Comparison of ENCODE assay signal across 7 cellular contexts in the genomic region with DNA sequence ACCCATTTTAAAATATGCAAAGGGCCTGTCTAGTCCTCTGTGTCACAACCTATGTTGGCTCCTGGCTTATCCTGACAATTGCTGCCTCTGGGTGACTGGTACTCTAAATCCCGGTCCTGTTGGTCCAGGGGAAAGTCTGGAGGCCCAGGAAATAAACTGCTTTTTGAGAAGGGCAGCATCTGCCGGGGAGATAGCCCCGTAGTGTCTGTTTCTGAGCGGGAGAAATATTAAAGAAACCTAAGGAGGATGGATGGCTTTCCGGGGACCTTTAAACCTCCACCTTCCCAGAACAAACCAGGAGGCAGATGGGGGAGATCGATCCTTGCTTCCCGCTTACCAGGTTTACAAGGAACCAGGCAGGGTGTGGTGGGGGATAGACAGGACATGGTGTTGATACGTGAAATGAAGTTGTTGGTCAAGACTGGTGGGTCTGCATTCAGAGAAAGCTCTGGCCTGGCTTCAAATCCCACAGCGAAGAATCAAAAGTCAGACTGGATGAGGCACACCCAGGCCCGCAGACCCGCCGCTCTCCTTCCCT. TPM values are rescaled to one million over a fixed set of nuclear protein-coding genes. Genes with fewer than 3 reads are reported as not detected.
DNase-seq lines count a peak whose midpoint lies in the region; ATAC-seq and TF ChIP-seq lines count a peak whose summit lies in the region.
"Had no signal": no experiment of that assay in that cellular context is flagged by ENCODE, and none has a peak within 500 bp of the region (broad histone marks: within the 10 kb centered on the region; RNA-seq: fewer than 3 reads in every experiment).

No MANE protein-coding gene starts in this region.

- POLR2A ChIA-PET in HEK293 (lab: Yijun Ruan, JAX) = interaction anchor here (0.6 to 2.8 kb wide), 23 partner anchors 8 to 1174 kb away, joined by 3 to 25 read pairs (median 3); no protein-coding TSS in a partner anchor

- peaks cover 5 to 11% of the 10 kb centered on the region in 2 experiments; a peak in 2 of 3 replicates for H3K36me3 ChIP-seq in HEK293 (ENCODE audit: control insufficient read depth in 2 of 2, insufficient read depth in 1 of 2, low read length in 2 of 2)

- no peaks in the 10 kb centered on the region for H3K9me3 ChIP-seq in HEK293 (ENCODE audit: control insufficient read depth, insufficient read depth, low read depth, low read length)

- no peaks in the 10 kb centered on the region for H3K9me3 Mint-ChIP-seq in central memory CD8-positive, alpha-beta T cell
- H3K9me3 Mint-ChIP-seq in neural crest cell = no peaks in the 10 kb centered on the region

- peak overlapping the region; percentile 79 for H3K4me3 ChIP-seq in HEK293 (ENCODE audit: low read depth, low read length)

- peaks cover 28% of the 10 kb centered on the region for H3K4me1 Mint-ChIP-seq in central memory CD8-positive, alpha-beta T cell
- peaks cover 46% of the 10 kb centered on the region for H3K4me1 Mint-ChIP-seq in neural crest cell

- ATAC-seq in central memory CD8-positive, alpha-beta T cell (replicated peaks; ENCODE audit: extremely low read depth, poor library complexity, severe bottlenecking) = no peak

- H3K27ac ChIP-seq in HEK293 (ENCODE audit: extremely low read depth, low read depth, low read length) = peak overlapping the region; percentile 100
- H3K27ac ChIP-seq: VCaP had no signal

- H3K27me3 Mint-ChIP-seq in central memory CD8-positive, alpha-beta T cell = peaks cover 61% of the 10 kb centered on the region
- peaks cover 74% of the 10 kb centered on the region for H3K27me3 Mint-ChIP-seq in neural crest cell (ENCODE audit: low read depth)

- H3K27ac Mint-ChIP-seq in central memory CD8-positive, alpha-beta T cell (ENCODE audit: low read depth) = peak overlapping the region; percentile 98
- peak overlapping the region; percentile 95 for H3K27ac Mint-ChIP-seq in neural crest cell (ENCODE audit: unreplicated experiment)

- CTCF ChIA-PET in HEK293 (lab: Yijun Ruan, JAX) = interaction anchor here (0.6 to 2.8 kb wide), 13 partner anchors 13 to 327 kb away, joined by 3 to 22 read pairs (median 3); no protein-coding TSS in a partner anchor

- peaks cover 20% of the 10 kb centered on the region for H3K4me1 ChIP-seq in HEK293 (ENCODE audit: control insufficient read depth, insufficient read depth, low read length)

- peak overlapping the region; percentile 91 for H3K4me3 Mint-ChIP-seq in central memory CD8-positive, alpha-beta T cell
- peak overlapping the region; percentile 97 for H3K4me3 Mint-ChIP-seq in neural crest cell

- DNase-seq in central memory CD8-positive, alpha-beta T cell (ENCODE audit: low spot score in 2 of 2) = no peak
- DNase-seq in neural crest cell (ENCODE audit: low read depth, low spot score) (no peak), SIG-M5 (lab: John Stamatoyannopoulos, UW) (no peak), HCEC 1CT (no peak)
- no peak for DNase-seq in stimulated activated CD8-positive, alpha-beta memory T cell treated with anti-CD3 and anti-CD28 coated beads, Interleukin-4, amount 100 ng/mL, for 48 hours

- peaks cover 15% of the 10 kb centered on the region for H3K36me3 Mint-ChIP-seq in central memory CD8-positive, alpha-beta T cell (ENCODE audit: insufficient read depth)
- H3K36me3 Mint-ChIP-seq in neural crest cell (ENCODE audit: low read depth) = peaks cover 23% of the 10 kb centered on the region

- no peak for TF ChIP-seq CTCF in HEK293 (tag by site-specific recombination; IDR thresholded peaks at IDR 0.05)
- TF ChIP-seq CTCF in neural crest cell (conservative IDR thresholded peaks at IDR 0.05) = no peak

TF ChIP-seq in HEK293, 187 proteins besides CTCF, POLR2A, EP300 and RAD21:
- TF ChIP-seq ZNF112 (tag by site-specific recombination; IDR thresholded peaks at IDR 0.05) (no peak), PRDM1 (tag by site-specific recombination; IDR thresholded peaks at IDR 0.05) (0 out of 2 replicates have a peak, but pooled peaks have one; percentile 20), ZNF639 (tag by site-specific recombination; IDR thresholded peaks at IDR 0.05) (no peak), TRIM28 (IDR thresholded peaks at IDR 0.05; ENCODE audit: borderline replicate concordance, low read length) (no peak), ZNF501 (tag by site-specific recombination; IDR thresholded peaks at IDR 0.05) (peak; percentile 57; the same call in 1 of the 2 replicates), ZNF510 (tag by site-specific recombination; IDR thresholded peaks at IDR 0.05; ENCODE audit: insufficient replicate concordance) (no peak), ZNF660 (tag by site-specific recombination; IDR thresholded peaks at IDR 0.05) (peak; percentile 12; the same call in 1 of the 2 replicates), ZNF600 (tag by site-specific recombination; IDR thresholded peaks at IDR 0.05) (peak; percentile 47; the same call in 1 of the 2 replicates), ZNF121 (tag by site-specific recombination; IDR thresholded peaks at IDR 0.05) (no peak), ZBTB17 (tag by site-specific recombination; IDR thresholded peaks at IDR 0.05) (peak; percentile 82)
- TF ChIP-seq, protein P1, sequence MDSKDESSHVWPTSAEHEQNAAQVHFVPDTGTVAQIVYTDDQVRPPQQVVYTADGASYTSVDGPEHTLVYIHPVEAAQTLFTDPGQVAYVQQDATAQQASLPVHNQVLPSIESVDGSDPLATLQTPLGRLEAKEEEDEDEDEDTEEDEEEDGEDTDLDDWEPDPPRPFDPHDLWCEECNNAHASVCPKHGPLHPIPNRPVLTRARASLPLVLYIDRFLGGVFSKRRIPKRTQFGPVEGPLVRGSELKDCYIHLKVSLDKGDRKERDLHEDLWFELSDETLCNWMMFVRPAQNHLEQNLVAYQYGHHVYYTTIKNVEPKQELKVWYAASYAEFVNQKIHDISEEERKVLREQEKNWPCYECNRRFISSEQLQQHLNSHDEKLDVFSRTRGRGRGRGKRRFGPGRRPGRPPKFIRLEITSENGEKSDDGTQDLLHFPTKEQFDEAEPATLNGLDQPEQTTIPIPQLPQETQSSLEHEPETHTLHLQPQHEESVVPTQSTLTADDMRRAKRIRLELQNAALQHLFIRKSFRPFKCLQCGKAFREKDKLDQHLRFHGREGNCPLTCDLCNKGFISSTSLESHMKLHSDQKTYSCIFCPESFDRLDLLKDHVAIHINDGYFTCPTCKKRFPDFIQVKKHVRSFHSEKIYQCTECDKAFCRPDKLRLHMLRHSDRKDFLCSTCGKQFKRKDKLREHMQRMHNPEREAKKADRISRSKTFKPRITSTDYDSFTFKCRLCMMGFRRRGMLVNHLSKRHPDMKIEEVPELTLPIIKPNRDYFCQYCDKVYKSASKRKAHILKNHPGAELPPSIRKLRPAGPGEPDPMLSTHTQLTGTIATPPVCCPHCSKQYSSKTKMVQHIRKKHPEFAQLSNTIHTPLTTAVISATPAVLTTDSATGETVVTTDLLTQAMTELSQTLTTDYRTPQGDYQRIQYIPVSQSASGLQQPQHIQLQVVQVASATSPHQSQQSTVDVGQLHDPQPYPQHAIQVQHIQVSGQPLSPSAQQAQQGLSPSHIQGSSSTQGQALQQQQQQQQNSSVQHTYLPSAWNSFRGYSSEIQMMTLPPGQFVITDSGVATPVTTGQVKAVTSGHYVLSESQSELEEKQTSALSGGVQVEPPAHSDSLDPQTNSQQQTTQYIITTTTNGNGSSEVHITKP (tag by site-specific recombination; IDR thresholded peaks at IDR 0.05) = peak; percentile 86

RNA-seq across cellular contexts. Expression of gene HOXB2, which starts 3.8 kb away (rescaled TPM):
- total RNA-seq in neural crest cell = 60.0 and 60.9 TPM in 2 replicates

RNA-seq across cellular contexts. Expression of gene HOXB1, which starts 10.3 kb away (rescaled TPM):
- total RNA-seq in neural crest cell = 2.7 and 3.6 TPM in 2 replicates

RNA-seq across cellular contexts. Expression of gene HOXB4, which starts 37.0 kb away (rescaled TPM):
- total RNA-seq in neural crest cell = 4.4 and 5.0 TPM in 2 replicates

RNA-seq across cellular contexts. Expression of gene HOXB3, which starts 48.9 kb away (rescaled TPM):
- total RNA-seq in neural crest cell = 21.9 and 22.8 TPM in 2 replicates

RNA-seq across cellular contexts. Expression of gene HOXB5, which starts 52.5 kb away (rescaled TPM):
- 2.3 and 2.6 TPM in 2 replicates for total RNA-seq in neural crest cell
